13 cellular contexts compared by ENCODE assay signal in genomic region chr11:12166299-12167092, GRCh38. TPM values are rescaled to one million over a fixed set of nuclear protein-coding genes. Genes with fewer than 3 reads are reported as not detected.
DNase-seq lines count a peak whose midpoint lies in the region; ATAC-seq and TF ChIP-seq lines count a peak whose summit lies in the region.
"Had no signal": no experiment of that assay in that cellular context is flagged by ENCODE, and none has a peak within 500 bp of the region (broad histone marks: within the 10 kb centered on the region; RNA-seq: fewer than 3 reads in every experiment).

No MANE protein-coding gene starts in this region.

- no peaks in the 10 kb centered on the region for H3K27me3 Mint-ChIP-seq in activated naive CD4-positive, alpha-beta T cell treated with anti-CD3 and anti-CD28 coated beads, Interleukin-2, amount 10 ng/mL, durations not matched to agents 7 days and 5 days
- no peaks in the 10 kb centered on the region for H3K27me3 Mint-ChIP-seq in activated naive CD8-positive, alpha-beta T cell

- no peak overlapping the region for H3K4me3 Mint-ChIP-seq in activated naive CD4-positive, alpha-beta T cell treated with anti-CD3 and anti-CD28 coated beads, Interleukin-2, amount 10 ng/mL, durations not matched to agents 7 days and 5 days
- H3K4me3 Mint-ChIP-seq in activated naive CD8-positive, alpha-beta T cell = no peak overlapping the region
- H3K4me3 Mint-ChIP-seq: mesothelial cell of epicardium had no signal

- WGBS in tibial nerve, 2 donors = 92 to 96% methylated on average over 5 of the region's 5 CpGs

- H3K4me1 Mint-ChIP-seq in activated naive CD4-positive, alpha-beta T cell treated with anti-CD3 and anti-CD28 coated beads, Interleukin-2, amount 10 ng/mL, durations not matched to agents 7 days and 5 days = peaks cover 17% of the 10 kb centered on the region
- peaks cover 8% of the 10 kb centered on the region for H3K4me1 Mint-ChIP-seq in activated naive CD8-positive, alpha-beta T cell (ENCODE audit: low read depth)

- no peaks in the 10 kb centered on the region for H3K9me3 ChIP-seq in lower lobe of right lung
- no peaks in the 10 kb centered on the region for H3K9me3 ChIP-seq in tibial nerve

- no peak for DNase-seq in activated naive CD4-positive, alpha-beta T cell treated with anti-CD3 and anti-CD28 coated beads, Interleukin-2, amount 10 ng/mL, durations not matched to agents 7 days and 5 days
- no peak for DNase-seq in activated naive CD4-positive, alpha-beta T cell treated with anti-CD3 and anti-CD28 coated beads, Interleukin-2, amount 50 U/mL, for 16 hours
- no peak for DNase-seq in lower lobe of right lung
- no peak for DNase-seq in tibial nerve (ENCODE audit: low spot score in 2 of 2)
- DNase-seq in SKM-1 (lab: John Stamatoyannopoulos, UW; ENCODE audit: unreplicated experiment) = no peak
- DNase-seq in germinal center (ENCODE audit: low spot score) = no peak
- DNase-seq: activated T-cell treated with anti-CD3 and anti-CD28 coated beads, Interleukin-2, amount 50 U/mL, for 1 hour; GDM1; glutamatergic neuron; T-helper 9 cell had no signal

- H3K27ac ChIP-seq in lower lobe of right lung = peak overlapping the region; percentile 72
- H3K27ac ChIP-seq in tibial nerve = peak overlapping the region in 3 of 4 donors; percentile 35 to 46 (median 45)

- TF ChIP-seq POLR2A in tibial nerve (IDR thresholded peaks at IDR 0.05) = no peak

- H3K4me3 ChIP-seq in lower lobe of right lung = no peak overlapping the region
- no peak overlapping the region for H3K4me3 ChIP-seq in tibial nerve

- CTCF ChIA-PET in activated naive CD4-positive, alpha-beta T cell treated with anti-CD3 and anti-CD28 coated beads, Interleukin-2, amount 10 ng/mL, durations not matched to agents 7 days and 5 days (lab: Charles Lee) = interaction anchor here (0.6 to 2.0 kb wide), 4 partner anchors 8 to 70 kb away, joined by 3 to 7 read pairs (median 4); no protein-coding TSS in a partner anchor

- no peak for TF ChIP-seq EP300 in tibial nerve (IDR thresholded peaks at IDR 0.05)

- no peaks in the 10 kb centered on the region for H3K9me3 Mint-ChIP-seq in activated naive CD4-positive, alpha-beta T cell treated with anti-CD3 and anti-CD28 coated beads, Interleukin-2, amount 10 ng/mL, durations not matched to agents 7 days and 5 days
- no peaks in the 10 kb centered on the region for H3K9me3 Mint-ChIP-seq in activated naive CD8-positive, alpha-beta T cell (ENCODE audit: low read depth)
- H3K9me3 Mint-ChIP-seq: mesothelial cell of epicardium had no signal

- ATAC-seq in lower lobe of right lung = peak in 1 of 2 donors; percentile 1
- no peak for ATAC-seq in GM18907 (IDR thresholded peaks at IDR 0.05; ENCODE audit: unreplicated experiment)

- peak overlapping the region; percentile 66 for H3K27ac Mint-ChIP-seq in activated naive CD4-positive, alpha-beta T cell treated with anti-CD3 and anti-CD28 coated beads, Interleukin-2, amount 10 ng/mL, durations not matched to agents 7 days and 5 days
- peak overlapping the region; percentile 13 for H3K27ac Mint-ChIP-seq in activated naive CD8-positive, alpha-beta T cell
- H3K27ac Mint-ChIP-seq: mesothelial cell of epicardium had no signal

- H3K36me3 Mint-ChIP-seq in activated naive CD4-positive, alpha-beta T cell treated with anti-CD3 and anti-CD28 coated beads, Interleukin-2, amount 10 ng/mL, durations not matched to agents 7 days and 5 days = no peaks in the 10 kb centered on the region
- H3K36me3 Mint-ChIP-seq in activated naive CD8-positive, alpha-beta T cell = peaks cover 3% of the 10 kb centered on the region
- H3K36me3 Mint-ChIP-seq: mesothelial cell of epicardium had no signal

- intact Hi-C loops in lower lobe of right lung (cut with DNase I) = no loop called here

- H3K36me3 ChIP-seq in lower lobe of right lung (peaks cover 26% of the 10 kb centered on the region), tibial nerve (no peaks in the 10 kb centered on the region)

- H3K27me3 ChIP-seq in lower lobe of right lung (ENCODE audit: low read depth) = no peaks in the 10 kb centered on the region
- H3K27me3 ChIP-seq in tibial nerve = no peaks in the 10 kb centered on the region

- H3K4me1 ChIP-seq in lower lobe of right lung = peaks cover 44% of the 10 kb centered on the region
- peaks cover 0 to 66% (median 11%) of the 10 kb centered on the region in 4 donors for H3K4me1 ChIP-seq in tibial nerve

- TF ChIP-seq CTCF in lower lobe of right lung (IDR thresholded peaks at IDR 0.05) (no peak), tibial nerve (IDR thresholded peaks at IDR 0.05) (no peak)

RNA-seq across cellular contexts. Expression of gene MICAL2, which starts 56.1 kb away (rescaled TPM):
- 127 TPM for total RNA-seq in lower lobe of right lung
- 100 to 1,000 TPM in 2 of 4 donors, 10 to 100 TPM in 2; 87.0 to 136 (median 101) TPM for total RNA-seq in tibial nerve
